19 cellular contexts compared by ENCODE assay signal in the genomic region with DNA sequence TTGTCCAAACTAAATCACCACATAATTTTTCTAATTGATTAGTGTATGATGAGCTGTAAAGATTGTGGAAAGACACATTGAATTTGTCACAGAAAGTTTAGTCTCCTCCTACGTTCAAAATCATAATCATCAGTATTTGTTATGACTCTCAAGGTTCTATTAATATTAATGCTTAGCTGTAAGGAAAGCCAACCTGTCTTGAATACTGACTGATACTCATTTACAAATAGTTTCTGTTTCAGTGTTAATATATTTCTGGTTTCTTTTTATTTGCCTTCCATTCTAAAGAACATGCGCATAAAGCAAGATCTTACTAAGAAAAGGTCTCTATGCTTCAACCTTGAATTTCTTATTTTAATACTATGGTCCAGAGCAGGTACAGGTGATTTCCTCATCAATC. TPM values are rescaled to one million over a fixed set of nuclear protein-coding genes. Genes with fewer than 3 reads are reported as not detected.
DNase-seq lines count a peak whose midpoint lies in the region; ATAC-seq and TF ChIP-seq lines count a peak whose summit lies in the region.
"Had no signal": no experiment of that assay in that cellular context is flagged by ENCODE, and none has a peak within 500 bp of the region (broad histone marks: within the 10 kb centered on the region; RNA-seq: fewer than 3 reads in every experiment).

No MANE protein-coding gene starts in this region.

- H3K27me3 ChIP-seq in upper lobe of right lung = no peaks in the 10 kb centered on the region
- H3K27me3 ChIP-seq in right atrium auricular region = no peaks in the 10 kb centered on the region
- H3K27me3 ChIP-seq: pancreas had no signal

- no peak overlapping the region for H3K4me3 ChIP-seq in upper lobe of right lung
- H3K4me3 ChIP-seq in right atrium auricular region = no peak overlapping the region
- H3K4me3 ChIP-seq: GM23248, pancreas had no signal

- intact Hi-C loops in upper lobe of right lung (cut with DNase I) = no loop called here

- H3K27ac ChIP-seq in upper lobe of right lung = no peak overlapping the region
- H3K27ac ChIP-seq in right atrium auricular region = no peak overlapping the region
- H3K27ac ChIP-seq: GM23248, pancreas, RWPE1 had no signal

- no peaks in the 10 kb centered on the region for H3K4me1 ChIP-seq in upper lobe of right lung
- no peaks in the 10 kb centered on the region for H3K4me1 ChIP-seq in right atrium auricular region
- H3K4me1 ChIP-seq: pancreas had no signal

- ATAC-seq in GM18858 (IDR thresholded peaks at IDR 0.05; ENCODE audit: unreplicated experiment) (peak; percentile 57), GM21528 (IDR thresholded peaks at IDR 0.05; ENCODE audit: low FRiP score, unreplicated experiment) (peak; percentile 87), HG02938 (IDR thresholded peaks at IDR 0.05; ENCODE audit: unreplicated experiment) (peak; percentile 88), HG03520 (IDR thresholded peaks at IDR 0.05; ENCODE audit: unreplicated experiment) (peak; percentile 66), GM19397 (IDR thresholded peaks at IDR 0.05; ENCODE audit: unreplicated experiment) (no peak), upper lobe of right lung (no peak)
- ATAC-seq: CD8-positive, alpha-beta T cell; pancreas had no signal

- DNase-seq in effector CD4-positive, alpha-beta T cell = no peak
- DNase-seq in upper lobe of right lung = no peak
- DNase-seq in right atrium auricular region (ENCODE audit: low spot score) = no peak
- DNase-seq: activated CD4-positive, alpha-beta T cell treated with anti-CD3 and anti-CD28 coated beads, Interleukin-2, amount 10 ng/mL, durations not matched to agents 24 days and 14 days; activated naive CD4-positive, alpha-beta T cell; aorta; CD8-positive, alpha-beta T cell; effector memory CD4-positive, alpha-beta T cell; GM23248; NCI-H146; NCI-H2227 treated with DMSO at 0.1 percent for 48 hours; pancreas; stimulated activated CD4-positive, alpha-beta T cell treated with anti-CD3 and anti-CD28 coated beads, Interleukin-4, amount 100 ng/mL, for 24 hours had no signal

- H3K36me3 ChIP-seq in upper lobe of right lung (no peaks in the 10 kb centered on the region), right atrium auricular region (no peaks in the 10 kb centered on the region)
- H3K36me3 ChIP-seq: pancreas had no signal

- TF ChIP-seq CTCF in upper lobe of right lung (IDR thresholded peaks at IDR 0.05) (no peak), right atrium auricular region (IDR thresholded peaks at IDR 0.05) (no peak)

- H3K9me3 ChIP-seq in upper lobe of right lung = no peaks in the 10 kb centered on the region
- no peaks in the 10 kb centered on the region for H3K9me3 ChIP-seq in right atrium auricular region
- H3K9me3 ChIP-seq: pancreas had no signal

RNA-seq across cellular contexts. Expression of a gene that starts 55.1 kb away (rescaled TPM):
- total RNA-seq in upper lobe of right lung (3.1 TPM), right atrium auricular region (1 to 10 TPM; 1.9 to 2.2 TPM)

Comparison
In these comparisons a context has a peak if more than half of its experiments do, and no peak if none do; other contexts are left out.
1. ATAC-seq: peak in GM18858 (single experiment), GM21528 (single experiment), HG02938 (single experiment) and HG03520 (single experiment); none in GM19397 (single experiment) and upper lobe of right lung (single experiment).